ENCODE assay signal across 7 cellular contexts in genomic region chr22:49936018-49936972, GRCh38. TPM values are rescaled to one million over a fixed set of nuclear protein-coding genes. Genes with fewer than 3 reads are reported as not detected.
DNase-seq lines count a peak whose midpoint lies in the region; ATAC-seq lines count a peak whose summit lies in the region.

No MANE protein-coding gene starts in this region.

- ATAC-seq in GM18511 (IDR thresholded peaks at IDR 0.05; ENCODE audit: unreplicated experiment), result peak; percentile 75
- ATAC-seq in HG02763 (IDR thresholded peaks at IDR 0.05; ENCODE audit: unreplicated experiment), result peak; percentile 68
- ATAC-seq in left colon, result peak; percentile 73

- DNase-seq in NCI-H146 (lab: John Stamatoyannopoulos, UW), result peak; percentile 80
- DNase-seq in activated CD4-positive, alpha-beta T cell treated with anti-CD3 and anti-CD28 coated beads for 1 hour, result peak; percentile 89
- DNase-seq in cerebellum (ENCODE audit: low spot score), result peak; percentile 37
- peak; percentile 87 to 94 for DNase-seq in left colon
- peak; percentile 94 to 95 for DNase-seq in stimulated activated CD4-positive, alpha-beta T cell treated with anti-CD3 and anti-CD28 coated beads, Interleukin-2, amount 100 ng/mL, for 48 hours

- intact Hi-C loops in left colon (cut with DNase I, micrococcal nuclease), result no loop called here

RNA-seq across cellular contexts. Expression of gene CRELD2, which starts 17.9 kb away (rescaled TPM):
- total RNA-seq in cerebellum (13.8 TPM), left colon (10 to 100 TPM; 36.7 to 53.8 TPM)

RNA-seq across cellular contexts. Expression of gene ALG12, which starts 18.1 kb away (rescaled TPM):
- total RNA-seq in cerebellum (13.1 TPM), left colon (10 to 100 TPM; 22.8 to 27.9 TPM)

RNA-seq across cellular contexts. Expression of gene PIM3, which starts 24.3 kb away (rescaled TPM):
- total RNA-seq in cerebellum (9.2 TPM), left colon (100 to 1,000 TPM in 1 of 2 donors, 10 to 100 TPM in 1; 45.6 to 201 TPM)

Comparison
In these comparisons a context has a peak if more than half of its experiments do, and no peak if none do; other contexts are left out.
1. Peak in every context shown above with its lines: DNase-seq and ATAC-seq.
2. DNase-seq: peak in every context shown above with its lines; median percentile 94 in stimulated activated CD4-positive, alpha-beta T cell treated with anti-CD3 and anti-CD28 coated beads, Interleukin-2, amount 100 ng/mL, for 48 hours; 90 in left colon; 89 in activated CD4-positive, alpha-beta T cell treated with anti-CD3 and anti-CD28 coated beads for 1 hour; 80 in NCI-H146; 37 in cerebellum.